Comparison of ENCODE assay signal across 1 cellular context in the genomic region with DNA sequence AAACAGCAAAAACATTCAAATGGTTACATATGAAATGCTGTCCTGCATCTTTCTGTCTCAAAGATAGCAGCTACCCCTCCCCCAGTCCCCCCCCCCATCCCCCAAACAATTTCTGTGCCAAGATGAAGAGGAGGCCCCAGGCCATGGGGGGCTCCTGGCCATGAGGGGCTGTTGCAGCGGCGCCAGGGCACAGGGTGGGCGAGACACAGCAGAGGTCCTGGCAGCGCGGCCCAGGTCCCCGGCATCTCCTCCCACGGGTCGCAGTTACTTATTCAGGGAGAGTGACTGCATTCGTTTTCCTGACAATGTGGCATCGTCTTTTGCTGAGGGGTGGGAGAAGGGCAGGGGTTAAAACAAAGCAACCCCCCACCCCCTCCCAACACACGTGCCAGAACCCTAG.
TF ChIP-seq lines count a peak whose summit lies in the region.

No MANE protein-coding gene starts in this region.

TF ChIP-seq in HepG2, 621 proteins besides CTCF, POLR2A, EP300 and RAD21:
- TF ChIP-seq RBFOX2 (IDR thresholded peaks at IDR 0.05; ENCODE audit: low read depth, low read length): peak; percentile 47
